Comparison of ENCODE assay signal across 8 cellular contexts in the genomic region with DNA sequence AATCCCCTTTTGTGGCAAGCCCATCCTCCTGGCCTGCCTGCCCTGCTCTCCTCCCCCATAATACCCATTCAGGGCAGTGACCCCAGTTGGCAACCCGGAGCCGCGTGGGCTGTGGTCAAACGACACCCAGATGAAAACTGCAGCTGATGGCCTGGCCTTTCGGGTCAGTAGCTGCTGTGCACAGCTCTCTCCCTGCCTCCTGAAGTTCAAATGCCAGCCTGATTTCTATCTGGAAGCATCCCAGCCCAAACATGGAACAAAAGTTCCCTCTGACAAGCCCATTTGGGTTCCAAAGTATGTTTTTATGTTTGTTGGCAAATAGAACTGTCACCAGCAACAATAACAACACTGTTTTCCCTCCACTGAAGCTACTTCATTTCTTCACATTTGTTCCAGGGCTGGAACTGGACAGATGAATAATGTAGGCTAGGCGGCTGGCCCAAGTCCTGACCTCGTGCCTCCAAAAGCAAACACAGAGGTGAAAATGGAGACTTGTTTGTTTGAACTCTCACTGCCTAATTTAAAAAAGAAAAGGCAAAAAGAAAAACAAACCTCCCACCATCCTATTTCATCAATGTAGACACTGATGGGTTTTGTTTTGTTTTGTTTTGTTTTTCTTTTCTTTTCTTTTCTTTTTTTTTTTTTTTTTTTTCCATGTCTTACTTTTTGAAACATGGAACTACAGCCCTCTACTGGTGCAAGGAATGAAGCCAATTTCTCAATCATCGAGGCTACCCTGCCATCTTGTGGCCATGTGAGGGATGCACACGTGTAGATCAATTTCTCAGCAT.
DNase-seq lines count a peak whose midpoint lies in the region; ATAC-seq lines count a peak whose summit lies in the region.

No MANE protein-coding gene starts in this region.

- DNase-seq in ACHN (peak; percentile 90), NCI-H446 treated with DMSO at 0.1 percent for 48 hours (lab: John Stamatoyannopoulos, UW) (peak; percentile 82), cerebellar cortex (ENCODE audit: low spot score) (peak; percentile 91)
- DNase-seq in activated CD4-positive, CD25-positive, alpha-beta regulatory T cell treated with anti-CD3 and anti-CD28 coated beads, Interleukin-2, amount 50 U/mL, for 72 hours, result peak; percentile 62
- DNase-seq in stimulated activated CD4-positive, alpha-beta T cell treated with anti-CD3 and anti-CD28 coated beads, Interleukin-2, amount 100 ng/mL, for 24 hours, result peak; percentile 66 to 75

- in situ Hi-C loops in ACHN (cut with HindIII; ENCODE audit: low pct_ligation_motif_present, low pct_unique_long_range_greater_than_20kb, low sequenced_read_pairs), result no loop called here

- ATAC-seq in GM18861 (IDR thresholded peaks at IDR 0.05; ENCODE audit: unreplicated experiment), result peak; percentile 94
- ATAC-seq in HG03354 (IDR thresholded peaks at IDR 0.05; ENCODE audit: poor library complexity, severe bottlenecking, unreplicated experiment), result peak; percentile 92

- H3K27ac ChIP-seq in layer of hippocampus (ENCODE audit: low read depth, low read length), result peak overlapping the region; percentile 62

- H3K27me3 ChIP-seq in layer of hippocampus (ENCODE audit: control insufficient read depth, insufficient read depth, low read length), result no peaks in the 10 kb centered on the region

Comparison
In these comparisons a context has a peak if more than half of its experiments do, and no peak if none do; other contexts are left out.
1. Peak in every context shown above with its lines: DNase-seq, ATAC-seq and H3K27ac ChIP-seq.